11 cellular contexts compared by ENCODE assay signal in the genomic region with DNA sequence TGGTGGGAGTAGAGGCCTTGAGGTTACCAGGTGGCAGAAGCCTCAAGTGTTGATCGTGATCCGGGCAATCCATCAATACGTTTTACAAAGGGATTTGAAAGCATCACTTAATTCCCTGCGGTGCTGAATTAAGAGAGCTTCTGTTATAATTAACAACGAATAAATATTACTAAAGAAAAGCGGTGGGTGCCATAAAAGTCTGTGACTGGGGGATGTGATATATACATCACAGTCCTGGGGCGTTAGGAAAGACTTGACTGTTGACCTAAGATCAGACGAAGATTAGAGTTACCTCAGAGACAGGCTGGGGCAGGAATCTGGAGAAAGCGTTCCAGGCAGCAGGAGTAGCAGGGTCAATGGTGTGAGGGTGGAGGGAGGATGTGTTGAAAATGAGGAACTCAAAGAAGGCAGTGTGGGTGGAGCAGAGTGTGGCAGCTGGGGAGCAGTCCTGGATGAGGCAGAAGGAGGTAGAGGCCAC. TPM values are rescaled to one million over a fixed set of nuclear protein-coding genes. Genes with fewer than 3 reads are reported as not detected.
A peak's percentile ranks its signal among the peaks of the same experiment; 100 is the strongest.
DNase-seq lines count a peak whose midpoint lies in the region; ATAC-seq lines count a peak whose summit lies in the region.
"Had no signal": no experiment of that assay in that cellular context is flagged by ENCODE, and none has a peak within 500 bp of the region (broad histone marks: within the 10 kb centered on the region; RNA-seq: fewer than 3 reads in every experiment).

No MANE protein-coding gene starts in this region.

- H3K27me3 ChIP-seq in iPS-18a (ENCODE audit: control insufficient read depth, insufficient read depth, low read length) (no peaks in the 10 kb centered on the region), Karpas-422 (ENCODE audit: low read length) (no peaks in the 10 kb centered on the region)

- H3K9ac ChIP-seq in iPS-18a (ENCODE audit: low read length), result peak overlapping the region; percentile 31
- no peak overlapping the region for H3K9ac ChIP-seq in Karpas-422 (ENCODE audit: low read length)

- no peak overlapping the region for H3K27ac Mint-ChIP-seq in activated CD8-positive, alpha-beta T cell treated with anti-CD3 and anti-CD28 coated beads, Interleukin-2, amount 10 ng/mL, durations not matched to agents 7 days and 5 days
- H3K27ac Mint-ChIP-seq: CD4-positive, CD25-positive, alpha-beta regulatory T cell had no signal

- H3K4me3 ChIP-seq in iPS-18a (ENCODE audit: low read length) (peak overlapping the region; percentile 11), Karpas-422 (ENCODE audit: low read length) (no peak overlapping the region)

- no peaks in the 10 kb centered on the region for H3K4me1 Mint-ChIP-seq in activated CD8-positive, alpha-beta T cell treated with anti-CD3 and anti-CD28 coated beads, Interleukin-2, amount 10 ng/mL, durations not matched to agents 7 days and 5 days (ENCODE audit: low read depth)
- H3K4me1 Mint-ChIP-seq: CD4-positive, CD25-positive, alpha-beta regulatory T cell had no signal

- peaks cover 11% of the 10 kb centered on the region for H3K27me3 Mint-ChIP-seq in activated CD8-positive, alpha-beta T cell treated with anti-CD3 and anti-CD28 coated beads, Interleukin-2, amount 10 ng/mL, durations not matched to agents 7 days and 5 days (ENCODE audit: low read depth)

- no peak overlapping the region for H3K4me2 ChIP-seq in Karpas-422 (ENCODE audit: low read depth, low read length, poor library complexity, severe bottlenecking)

- CTCF ChIA-PET in activated CD8-positive, alpha-beta T cell treated with anti-CD3 and anti-CD28 coated beads, Interleukin-2, amount 10 ng/mL, durations not matched to agents 7 days and 5 days (lab: Charles Lee), result interaction anchor here (1.0 kb wide), 1 partner anchor 10 kb away, joined by 4 read pairs; no protein-coding TSS in a partner anchor

- no peaks in the 10 kb centered on the region for H3K9me3 Mint-ChIP-seq in activated CD8-positive, alpha-beta T cell treated with anti-CD3 and anti-CD28 coated beads, Interleukin-2, amount 10 ng/mL, durations not matched to agents 7 days and 5 days (ENCODE audit: insufficient read depth)
- H3K9me3 Mint-ChIP-seq: CD4-positive, CD25-positive, alpha-beta regulatory T cell had no signal

- DNase-seq in GM03348 (ENCODE audit: low spot score) (peak; percentile 20), NCI-H2081 (lab: John Stamatoyannopoulos, UW) (peak; percentile 74 to 94), SK-N-DZ (ENCODE audit: low spot score) (peak; percentile 38), Karpas-422 (no peak), hypothalamus (lab: John Stamatoyannopoulos, UW) (no peak)
- DNase-seq in activated CD8-positive, alpha-beta T cell treated with anti-CD3 and anti-CD28 coated beads, Interleukin-2, amount 10 ng/mL, durations not matched to agents 7 days and 5 days, result no peak
- DNase-seq: CD4-positive, CD25-positive, alpha-beta regulatory T cell; cortex of kidney had no signal

- H3K27ac ChIP-seq in iPS-18a (ENCODE audit: low read length) (no peak overlapping the region), Karpas-422 (ENCODE audit: low read length) (no peak overlapping the region)

- POLR2A ChIA-PET in activated CD8-positive, alpha-beta T cell treated with anti-CD3 and anti-CD28 coated beads, Interleukin-2, amount 10 ng/mL, durations not matched to agents 7 days and 5 days (lab: Charles Lee), result no interaction called here

- H3K4me3 Mint-ChIP-seq in activated CD8-positive, alpha-beta T cell treated with anti-CD3 and anti-CD28 coated beads, Interleukin-2, amount 10 ng/mL, durations not matched to agents 7 days and 5 days, result no peak overlapping the region
- H3K4me3 Mint-ChIP-seq: CD4-positive, CD25-positive, alpha-beta regulatory T cell had no signal

- H2AFZ ChIP-seq in Karpas-422 (ENCODE audit: low read length), result no peak overlapping the region

- ATAC-seq in HG03439 (IDR thresholded peaks at IDR 0.05; ENCODE audit: unreplicated experiment), result no peak
- ATAC-seq in activated CD8-positive, alpha-beta T cell treated with anti-CD3 and anti-CD28 coated beads, Interleukin-2, amount 10 ng/mL, durations not matched to agents 7 days and 5 days, result no peak
- ATAC-seq: activated CD4-positive, CD25-positive, alpha-beta regulatory T cell treated with anti-CD3 and anti-CD28 coated beads, Interleukin-2, amount 50 U/mL, for 24 hours had no signal

- H3K9me3 ChIP-seq in iPS-18a (ENCODE audit: control insufficient read depth, low read depth, low read length), result no peaks in the 10 kb centered on the region
- no peaks in the 10 kb centered on the region for H3K9me3 ChIP-seq in Karpas-422 (ENCODE audit: low read length)

- no peaks in the 10 kb centered on the region for H3K36me3 Mint-ChIP-seq in activated CD8-positive, alpha-beta T cell treated with anti-CD3 and anti-CD28 coated beads, Interleukin-2, amount 10 ng/mL, durations not matched to agents 7 days and 5 days (ENCODE audit: low read depth)
- H3K36me3 Mint-ChIP-seq: CD4-positive, CD25-positive, alpha-beta regulatory T cell had no signal

- H4K20me1 ChIP-seq in Karpas-422 (ENCODE audit: insufficient read depth, low read depth, low read length), result no peaks in the 10 kb centered on the region

- no peaks in the 10 kb centered on the region for H3K9me2 ChIP-seq in Karpas-422 (replicated peaks; ENCODE audit: insufficient read depth, low read length)

- no peaks in the 10 kb centered on the region for H3K36me3 ChIP-seq in iPS-18a (ENCODE audit: control insufficient read depth, low read depth, low read length)
- H3K36me3 ChIP-seq in Karpas-422 (ENCODE audit: insufficient read depth, low read length), result no peaks in the 10 kb centered on the region

- no peaks in the 10 kb centered on the region for H3K79me2 ChIP-seq in Karpas-422 (ENCODE audit: low read length)

- peaks cover 38% of the 10 kb centered on the region for H3K4me1 ChIP-seq in iPS-18a (ENCODE audit: control insufficient read depth, low read depth, low read length)
- no peaks in the 10 kb centered on the region for H3K4me1 ChIP-seq in Karpas-422 (ENCODE audit: low read length)

RNA-seq across cellular contexts. Expression of a gene that starts 6.7 kb away (rescaled TPM):
- 9.7 and 16.6 TPM in 2 replicates for polyA plus RNA-seq in SK-N-DZ (2014; cell fraction: cytosol; rRNA removed)
- 39.3 and 41.1 TPM in 2 replicates for polyA plus RNA-seq in SK-N-DZ (2014; cell fraction: nucleus; rRNA removed)
- total RNA-seq in activated CD8-positive, alpha-beta T cell treated with anti-CD3 and anti-CD28 coated beads, Interleukin-2, amount 10 ng/mL, durations not matched to agents 7 days and 5 days, result 1 to 10 TPM; 6.4 to 6.5 TPM
- total RNA-seq in Karpas-422 (2014; rRNA removed; shearing (Covaris generic); ENCODE audit: low replicate concordance), result 14.3 and 24.2 TPM in 2 replicates

RNA-seq across cellular contexts. Expression of a gene that starts 49.7 kb away (rescaled TPM):
- 1.9 and 2.4 TPM in 2 replicates for polyA plus RNA-seq in SK-N-DZ (2014; cell fraction: cytosol; rRNA removed)
- polyA plus RNA-seq in SK-N-DZ (2014; cell fraction: nucleus; rRNA removed), result 1.2 and 4.3 TPM in 2 replicates
- 1 to 10 TPM; 2.0 to 2.4 TPM for total RNA-seq in activated CD8-positive, alpha-beta T cell treated with anti-CD3 and anti-CD28 coated beads, Interleukin-2, amount 10 ng/mL, durations not matched to agents 7 days and 5 days
- total RNA-seq in Karpas-422 (2014; rRNA removed; shearing (Covaris generic); ENCODE audit: low replicate concordance), result 0.56 and 9.9 TPM in 2 replicates

Comparison
In these comparisons a context has a peak if more than half of its experiments do, and no peak if none do; other contexts are left out.
1. DNase-seq: peak in GM03348 (single experiment), NCI-H2081 (2 of 2) and SK-N-DZ (single experiment); none in activated CD8-positive, alpha-beta T cell treated with anti-CD3 and anti-CD28 coated beads, Interleukin-2, amount 10 ng/mL, durations not matched to agents 7 days and 5 days (single experiment), Karpas-422 (single experiment) and hypothalamus (0 of 51).